Comparison of ENCODE assay signal across 14 cellular contexts in genomic region chr1:53369034-53369750, GRCh38. TPM values are rescaled to one million over a fixed set of nuclear protein-coding genes. Genes with fewer than 3 reads are reported as not detected.
DNase-seq lines count a peak whose midpoint lies in the region; ATAC-seq and TF ChIP-seq lines count a peak whose summit lies in the region.
"Had no signal": no experiment of that assay in that cellular context is flagged by ENCODE, and none has a peak within 500 bp of the region (broad histone marks: within the 10 kb centered on the region; RNA-seq: fewer than 3 reads in every experiment).

No MANE protein-coding gene starts in this region.

- H3K18ac ChIP-seq in IMR-90 (ENCODE audit: low read depth, low read length), result no peak overlapping the region

- no peak overlapping the region for H3K14ac ChIP-seq in IMR-90 (replicated peaks; ENCODE audit: low read depth, low read length)

- POLR2A ChIA-PET in IMR-90 (lab: Charles Lee; ENCODE audit: unreplicated experiment), result no interaction called here
- POLR2A ChIA-PET in activated B cell treated with CpG ODN at 0.5 μM for 24 hours (lab: Charles Lee), result interaction anchor here (2.8 kb wide), 1 partner anchor 42 kb away, joined by 51 read pairs; the partner anchor contains the start of gene LRP8

- H3K9me3 Mint-ChIP-seq in activated B cell treated with CpG ODN at 0.5 μM for 24 hours, result no peaks in the 10 kb centered on the region

- peaks cover 7% of the 10 kb centered on the region for H3K36me3 Mint-ChIP-seq in activated B cell treated with CpG ODN at 0.5 μM for 24 hours (ENCODE audit: low read depth)

- no peak for TF ChIP-seq RAD21 in IMR-90 (IDR thresholded peaks at IDR 0.05; ENCODE audit: low read length)

- no peak overlapping the region for H4K91ac ChIP-seq in IMR-90 (ENCODE audit: insufficient read depth, low read depth, low read length)

- peak overlapping the region; percentile 37 for H2AFZ ChIP-seq in IMR-90 (replicated peaks; ENCODE audit: low read length, poor library complexity)

- H3K9me3 ChIP-seq in BLaER1 treated with 17β-estradiol and CSF1 and Interleukin-3, amounts not matched to agents 10 nM and 100 nM (replicated peaks in 1 of 11), result no peaks in the 10 kb centered on the region
- H3K9me3 ChIP-seq in IMR-90 (ENCODE audit: control insufficient read depth, insufficient read depth, low read length), result no peaks in the 10 kb centered on the region
- H3K9me3 ChIP-seq: thyroid gland had no signal

- H2BK120ac ChIP-seq in IMR-90 (ENCODE audit: low read depth, low read length), result no peak overlapping the region

- peaks cover 41% of the 10 kb centered on the region for H3K4me1 Mint-ChIP-seq in activated B cell treated with CpG ODN at 0.5 μM for 24 hours

- H3K4me3 ChIP-seq in BLaER1 treated with 17β-estradiol and CSF1 and Interleukin-3, amounts not matched to agents 10 nM and 100 nM, result no peak overlapping the region
- H3K4me3 ChIP-seq in IMR-90 (ENCODE audit: insufficient read depth, low read depth, low read length), result no peak overlapping the region
- H3K4me3 ChIP-seq: thyroid gland had no signal

- H3K27ac Mint-ChIP-seq in activated B cell treated with CpG ODN at 0.5 μM for 24 hours, result no peak overlapping the region

- H2BK15ac ChIP-seq in IMR-90 (ENCODE audit: low read depth, low read length), result no peak overlapping the region

- no peaks in the 10 kb centered on the region for H3K9me1 ChIP-seq in IMR-90 (ENCODE audit: insufficient read depth, low read length)

- TF ChIP-seq CTCF in IMR-90 (conservative IDR thresholded peaks at IDR 0.05; ENCODE audit: low read depth, low read length) (no peak), activated B cell treated with CpG ODN at 0.5 μM for 24 hours (IDR thresholded peaks at IDR 0.05) (no peak)

- no peaks in the 10 kb centered on the region for H3K36me3 ChIP-seq in BLaER1 treated with 17β-estradiol and CSF1 and Interleukin-3, amounts not matched to agents 10 nM and 100 nM
- H3K36me3 ChIP-seq in IMR-90 (ENCODE audit: control insufficient read depth, insufficient read depth, low read length), result no peaks in the 10 kb centered on the region
- H3K36me3 ChIP-seq: thyroid gland had no signal

- H3K27me3 ChIP-seq in BLaER1 treated with 17β-estradiol and CSF1 and Interleukin-3, amounts not matched to agents 10 nM and 100 nM, result no peaks in the 10 kb centered on the region
- peaks cover 62% of the 10 kb centered on the region for H3K27me3 ChIP-seq in IMR-90 (ENCODE audit: control insufficient read depth, insufficient read depth, low read length)
- H3K27me3 ChIP-seq: thyroid gland had no signal

- peak overlapping the region in 9 of 11 experiments; percentile 32 to 78 (median 70); a peak in 11 of 22 replicates for H3K27ac ChIP-seq in BLaER1 treated with 17β-estradiol and CSF1 and Interleukin-3, amounts not matched to agents 10 nM and 100 nM
- H3K27ac ChIP-seq in IMR-90 (ENCODE audit: insufficient read depth, low read length), result no peak overlapping the region
- H3K27ac ChIP-seq: RWPE1, thyroid gland had no signal

- H2AK9ac ChIP-seq in IMR-90 (replicated peaks; ENCODE audit: low read depth, low read length, poor library complexity), result no peak overlapping the region

- H3K23ac ChIP-seq in IMR-90 (ENCODE audit: low read depth, low read length), result no peak overlapping the region

- CTCF ChIA-PET in IMR-90 (lab: Yijun Ruan, JAX), result no interaction called here
- CTCF ChIA-PET in activated B cell treated with CpG ODN at 0.5 μM for 24 hours (lab: Charles Lee), result interaction anchor here (1.1 to 4.8 kb wide), 3 partner anchors 23 to 91 kb away, joined by 5 to 18 read pairs (median 11); no protein-coding TSS in a partner anchor

- BruUV-seq in IMR-90 (replicated peaks; lab: Mats Ljungman, UMichigan), result no TSS peak

- H4K8ac ChIP-seq in IMR-90 (ENCODE audit: low read depth in 2 of 2, low read length in 2 of 2), result no peak overlapping the region

- no peak overlapping the region for H2BK20ac ChIP-seq in IMR-90 (ENCODE audit: low read depth, low read length)

- no peak overlapping the region for H3K56ac ChIP-seq in IMR-90 (ENCODE audit: extremely low read depth, insufficient read depth, low read length)

- no peak overlapping the region for H3K4ac ChIP-seq in IMR-90 (ENCODE audit: low read depth, low read length)

- H3K4me3 Mint-ChIP-seq in activated B cell treated with CpG ODN at 0.5 μM for 24 hours, result no peak overlapping the region

- 61% methylated on average over 2 of the region's 11 CpGs; no CpG with 5 or more reads in 1 of the 2 experiments for WGBS in IMR-90 (ENCODE audit: extremely low coverage in 2 of 2, insufficient read length in 1 of 2), 2 experiments

- dilution Hi-C loops in IMR-90 (cut with HindIII; ENCODE audit: low sequenced_read_pairs, unreplicated experiment), result no loop called here

- DNase-seq in IMR-90 (no peak), activated B cell treated with CpG ODN at 0.5 μM for 24 hours (peak; percentile 14), mesenteric fat pad (ENCODE audit: low spot score) (peak; percentile 47), UCSD-AML1 (lab: John Stamatoyannopoulos, UW; ENCODE audit: unreplicated experiment) (no peak), cortex of kidney (lab: John Stamatoyannopoulos, UW) (no peak), NCI-H1694 treated with DMSO at 0.1 percent for 48 hours (lab: John Stamatoyannopoulos, UW) (no peak)
- DNase-seq: cerebellar nuclear complex, NCI-H1436, NCI-H526 treated with DMSO at 0.1 percent for 48 hours, T-helper 9 cell had no signal

- no peak overlapping the region for H4K5ac ChIP-seq in IMR-90 (ENCODE audit: low read depth, low read length)

- ATAC-seq in IMR-90 (ENCODE audit: low read depth) (no peak), activated B cell treated with CpG ODN at 0.5 μM for 24 hours (ENCODE audit: low read depth) (no peak), GM18867 (IDR thresholded peaks at IDR 0.05; ENCODE audit: unreplicated experiment) (no peak)

- H3K4me1 ChIP-seq in BLaER1 treated with 17β-estradiol and CSF1 and Interleukin-3, amounts not matched to agents 10 nM and 100 nM, result peaks cover 37 to 76% (median 59%) of the 10 kb centered on the region in 10 experiments
- H3K4me1 ChIP-seq in IMR-90 (ENCODE audit: control insufficient read depth, insufficient read depth, low read length), result no peaks in the 10 kb centered on the region

- H3K9ac ChIP-seq in BLaER1 treated with 17β-estradiol and CSF1 and Interleukin-3, amounts not matched to agents 10 nM and 100 nM, result peak overlapping the region in 4 of 11 experiments; percentile 12 to 31 (median 23); a peak in 3 of 22 replicates
- H3K9ac ChIP-seq in IMR-90 (ENCODE audit: low read depth, low read length), result no peak overlapping the region

- H4K20me1 ChIP-seq in BLaER1 treated with 17β-estradiol and CSF1 and Interleukin-3, amounts not matched to agents 10 nM and 100 nM, result no peaks in the 10 kb centered on the region
- H4K20me1 ChIP-seq in IMR-90 (ENCODE audit: insufficient read depth, low read length), result no peaks in the 10 kb centered on the region

- H3K79me1 ChIP-seq in IMR-90 (ENCODE audit: low read depth in 1 of 2, low read length in 2 of 2), result no peaks in the 10 kb centered on the region

- no peak overlapping the region for H2AK5ac ChIP-seq in IMR-90 (ENCODE audit: low read depth, low read length)

- no peak overlapping the region for H2BK5ac ChIP-seq in IMR-90 (ENCODE audit: low read depth, low read length, poor library complexity, severe bottlenecking)

- peak overlapping the region; percentile 75 to 96 (median 88) for H3K4me2 ChIP-seq in BLaER1 treated with 17β-estradiol and CSF1 and Interleukin-3, amounts not matched to agents 10 nM and 100 nM
- no peak overlapping the region for H3K4me2 ChIP-seq in IMR-90 (ENCODE audit: low read depth, low read length)

- intact Hi-C loops in IMR-90 (cut with micrococcal nuclease), result no loop called here
- intact Hi-C loops in activated B cell treated with CpG ODN at 0.5 μM for 24 hours (cut with micrococcal nuclease), result loop anchor here (2.0 kb wide), 1 partner anchor 22 kb away; no protein-coding TSS in a partner anchor

- no peaks in the 10 kb centered on the region for H3K27me3 Mint-ChIP-seq in activated B cell treated with CpG ODN at 0.5 μM for 24 hours

- in situ Hi-C loops in IMR-90 (cut with MboI; ENCODE audit: low sequenced_read_pairs), result no loop called here

- no peak for TF ChIP-seq POLR2A in IMR-90 (IDR thresholded peaks at IDR 0.05; ENCODE audit: low read depth, low read length)

TF ChIP-seq in IMR-90, 13 proteins besides CTCF, POLR2A, EP300 and RAD21 (continues in another document):
- TF ChIP-seq MAFK (IDR thresholded peaks at IDR 0.05; ENCODE audit: low read depth, low read length) (no peak), CHD1 (IDR thresholded peaks at IDR 0.05; ENCODE audit: low read depth, low read length) (no peak), RCOR1 (IDR thresholded peaks at IDR 0.05; ENCODE audit: insufficient replicate concordance, low read length) (no peak), RFX5 (IDR thresholded peaks at IDR 0.05; ENCODE audit: low read depth, low read length) (no peak), SMC3 (IDR thresholded peaks at IDR 0.05; ENCODE audit: low read depth, low read length) (no peak), NFE2L2 (IDR thresholded peaks at IDR 0.05; ENCODE audit: low read depth, low read length) (no peak), MAZ (IDR thresholded peaks at IDR 0.05; ENCODE audit: borderline replicate concordance, low read depth, low read length) (no peak), FOS (IDR thresholded peaks at IDR 0.05; ENCODE audit: low read depth, low read length) (no peak), ELK1 (IDR thresholded peaks at IDR 0.05; ENCODE audit: borderline replicate concordance, low read depth, low read length) (no peak), CEBPB (IDR thresholded peaks at IDR 0.05; ENCODE audit: low read depth, low read length) (no peak), MXI1 (IDR thresholded peaks at IDR 0.05; ENCODE audit: borderline replicate concordance, low read depth, low read length) (no peak)

RNA-seq across cellular contexts. Expression of gene LRP8, which starts 41.3 kb away (rescaled TPM):
- total RNA-seq in IMR-90 (2012; rRNA removed) (11.1 and 12.0 TPM in 2 replicates), activated B cell treated with CpG ODN at 0.5 μM for 24 hours (25.1 and 40.6 TPM in 2 replicates), mesenteric fat pad (9.9 TPM)
- 12.1 and 12.6 TPM in 2 replicates for polyA plus RNA-seq in IMR-90 (2012; rRNA removed)
- 5.9 and 7.7 TPM in 2 replicates for polyA plus RNA-seq in IMR-90 (2012; cell fraction: cytosol; rRNA removed)
- 40.5 and 54.0 TPM in 2 replicates for polyA plus RNA-seq in IMR-90 (2012; cell fraction: nucleus; rRNA removed; ENCODE audit: low replicate concordance)

Comparison
In these comparisons a context has a peak if more than half of its experiments do, and no peak if none do; other contexts are left out.
1. DNase-seq: peak in activated B cell treated with CpG ODN at 0.5 μM for 24 hours (single experiment) and mesenteric fat pad (single experiment); none in IMR-90 (single experiment), UCSD-AML1 (single experiment), cortex of kidney (single experiment) and NCI-H1694 treated with DMSO at 0.1 percent for 48 hours (single experiment).